12 cellular contexts compared by ENCODE assay signal in the genomic region with DNA sequence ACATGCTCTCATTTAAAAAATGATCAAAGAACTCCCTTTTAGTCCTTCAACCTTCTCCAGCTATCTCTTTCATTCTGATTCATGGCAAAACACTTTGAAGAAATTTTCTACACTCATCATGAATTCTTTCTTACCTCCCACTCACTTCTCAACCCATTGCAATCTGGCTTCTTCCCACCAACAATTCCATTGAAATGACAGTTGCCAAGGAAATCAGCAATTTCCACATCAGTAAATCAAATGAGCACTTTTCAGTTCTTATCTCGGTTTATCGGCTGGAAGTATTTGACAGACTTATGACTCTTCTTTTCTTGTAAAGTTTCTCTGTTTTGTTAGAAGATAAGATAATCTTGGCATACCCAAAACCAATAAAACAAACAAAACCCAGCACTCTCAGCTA.
A peak's percentile ranks its signal among the peaks of the same experiment; 100 is the strongest.
DNase-seq lines count a peak whose midpoint lies in the region; ATAC-seq and TF ChIP-seq lines count a peak whose summit lies in the region.
"Had no signal": no experiment of that assay in that cellular context is flagged by ENCODE, and none has a peak within 500 bp of the region (broad histone marks: within the 10 kb centered on the region; RNA-seq: fewer than 3 reads in every experiment).

No MANE protein-coding gene starts in this region.

- no peaks in the 10 kb centered on the region for H3K27me3 Mint-ChIP-seq in nephron progenitor cell (ENCODE audit: low read depth, poor library complexity)

- ATAC-seq in SK-N-SH treated with all-trans-retinoic acid at 6 μM for 48 hours (peak; percentile 27; the same call in 1 of the 3 replicates), HG02970 (IDR thresholded peaks at IDR 0.05; ENCODE audit: low FRiP score, unreplicated experiment) (no peak), sciatic nerve (no peak)
- ATAC-seq: body of pancreas had no signal

- H3K27ac Mint-ChIP-seq in nephron progenitor cell: no peak overlapping the region

- intact Hi-C loops in sciatic nerve (cut with DNase I): no loop called here

- no peak for TF ChIP-seq CTCF in fibroblast of the aortic adventitia (IDR thresholded peaks at IDR 0.05; ENCODE audit: insufficient read depth, low read length)
- no peak for TF ChIP-seq CTCF in nephron progenitor cell (IDR thresholded peaks at IDR 0.05)

- DNase-seq in GM03348 (ENCODE audit: low spot score) (peak; percentile 65), fibroblast of the aortic adventitia (ENCODE audit: low read depth) (peak; percentile 95), stromal cell of bone marrow (ENCODE audit: low read depth) (peak; percentile 63), nephron progenitor cell (no peak), sciatic nerve (ENCODE audit: low spot score) (no peak)
- DNase-seq: body of pancreas; COR-L47; effector CD4-positive, alpha-beta T cell; GOT3; NCI-H510A treated with DMSO at 0.1 percent for 48 hours had no signal

- peaks cover under 1% of the 10 kb centered on the region for H3K4me1 Mint-ChIP-seq in nephron progenitor cell

- H3K36me3 Mint-ChIP-seq in nephron progenitor cell (ENCODE audit: low read depth): no peaks in the 10 kb centered on the region

- H3K4me3 ChIP-seq in fibroblast of the aortic adventitia (ENCODE audit: low read depth, low read length): no peak overlapping the region
- H3K4me3 ChIP-seq: body of pancreas had no signal

- H3K4me3 Mint-ChIP-seq in nephron progenitor cell: no peak overlapping the region

- H3K9me3 Mint-ChIP-seq in nephron progenitor cell: peaks cover 10% of the 10 kb centered on the region

TF ChIP-seq in SK-N-SH treated with all-trans-retinoic acid at 6 μM for 48 hours, 23 proteins besides CTCF, POLR2A, EP300 and RAD21:
- TF ChIP-seq RARB (CRISPR knock-in tag; IDR thresholded peaks at IDR 0.05): no peak
- TF ChIP-seq ISL1 (CRISPR knock-in tag; IDR thresholded peaks at IDR 0.05): peak; percentile 96
- TF ChIP-seq CREB5 (CRISPR knock-in tag; IDR thresholded peaks at IDR 0.05; ENCODE audit: low read depth): peak; percentile 71; the same call in 1 of the 2 replicates
- TF ChIP-seq ZNF8 (CRISPR knock-in tag; IDR thresholded peaks at IDR 0.05): no peak
- TF ChIP-seq CSDC2 (CRISPR knock-in tag; IDR thresholded peaks at IDR 0.05): 0 out of 2 replicates have a peak, but pooled peaks have one; percentile 60
- TF ChIP-seq, protein P1, sequence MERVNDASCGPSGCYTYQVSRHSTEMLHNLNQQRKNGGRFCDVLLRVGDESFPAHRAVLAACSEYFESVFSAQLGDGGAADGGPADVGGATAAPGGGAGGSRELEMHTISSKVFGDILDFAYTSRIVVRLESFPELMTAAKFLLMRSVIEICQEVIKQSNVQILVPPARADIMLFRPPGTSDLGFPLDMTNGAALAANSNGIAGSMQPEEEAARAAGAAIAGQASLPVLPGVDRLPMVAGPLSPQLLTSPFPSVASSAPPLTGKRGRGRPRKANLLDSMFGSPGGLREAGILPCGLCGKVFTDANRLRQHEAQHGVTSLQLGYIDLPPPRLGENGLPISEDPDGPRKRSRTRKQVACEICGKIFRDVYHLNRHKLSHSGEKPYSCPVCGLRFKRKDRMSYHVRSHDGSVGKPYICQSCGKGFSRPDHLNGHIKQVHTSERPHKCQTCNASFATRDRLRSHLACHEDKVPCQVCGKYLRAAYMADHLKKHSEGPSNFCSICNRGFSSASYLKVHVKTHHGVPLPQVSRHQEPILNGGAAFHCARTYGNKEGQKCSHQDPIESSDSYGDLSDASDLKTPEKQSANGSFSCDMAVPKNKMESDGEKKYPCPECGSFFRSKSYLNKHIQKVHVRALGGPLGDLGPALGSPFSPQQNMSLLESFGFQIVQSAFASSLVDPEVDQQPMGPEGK (CRISPR knock-in tag; IDR thresholded peaks at IDR 0.05; ENCODE audit: borderline replicate concordance): peak; percentile 49; the same call in 1 of the 2 replicates
- no peak for TF ChIP-seq OSR1 (CRISPR knock-in tag; IDR thresholded peaks at IDR 0.05)

Comparison
In these comparisons a context has a peak if more than half of its experiments do, and no peak if none do; other contexts are left out.
1. DNase-seq: peak in GM03348 (single experiment), fibroblast of the aortic adventitia (single experiment) and stromal cell of bone marrow (single experiment); none in nephron progenitor cell (single experiment) and sciatic nerve (single experiment).